8 cellular contexts compared by ENCODE assay signal in genomic region chr3:39166134-39166710, GRCh38. TPM values are rescaled to one million over a fixed set of nuclear protein-coding genes. Genes with fewer than 3 reads are reported as not detected.
A peak's percentile ranks its signal among the peaks of the same experiment; 100 is the strongest.
DNase-seq lines count a peak whose midpoint lies in the region; ATAC-seq and TF ChIP-seq lines count a peak whose summit lies in the region.

No MANE protein-coding gene starts in this region.

- no TSS peak for BruUV-seq in Calu3 (replicated peaks; lab: Mats Ljungman, UMichigan)

- peaks cover 0 to 10% of the 10 kb centered on the region in 2 donors for H3K4me1 ChIP-seq in thyroid gland

- no peak for DNase-seq in Calu3
- peak; percentile 42 for DNase-seq in OCI-M1 (lab: John Stamatoyannopoulos, UW)
- DNase-seq in epithelial cell of prostate (ENCODE audit: low read depth, low spot score): peak; percentile 81
- DNase-seq in naive thymus-derived CD8-positive, alpha-beta T cell: peak in 1 of 10 donors; percentile 11
- no peak for DNase-seq in Ammon's horn (ENCODE audit: low spot score)
- DNase-seq in NCI-H1694 (lab: John Stamatoyannopoulos, UW): no peak
- no peak for DNase-seq in thyroid gland

- H3K4me3 Mint-ChIP-seq in Calu3 (ENCODE audit: low read depth, unreplicated experiment): no peak overlapping the region
- no peak overlapping the region for H3K4me3 Mint-ChIP-seq in naive thymus-derived CD8-positive, alpha-beta T cell

- no peaks in the 10 kb centered on the region for H3K9me3 Mint-ChIP-seq in Calu3 (ENCODE audit: low read depth, unreplicated experiment)
- no peaks in the 10 kb centered on the region for H3K9me3 Mint-ChIP-seq in naive thymus-derived CD8-positive, alpha-beta T cell

- H3K4me1 Mint-ChIP-seq in Calu3 (ENCODE audit: low read depth, unreplicated experiment): peaks cover 8% of the 10 kb centered on the region
- H3K4me1 Mint-ChIP-seq in naive thymus-derived CD8-positive, alpha-beta T cell: no peaks in the 10 kb centered on the region

- TF ChIP-seq POLR2A in thyroid gland (IDR thresholded peaks at IDR 0.05): no peak

- peak overlapping the region; percentile 87 for H3K27ac ChIP-seq in epithelial cell of prostate
- H3K27ac ChIP-seq in thyroid gland: peak overlapping the region in 1 of 3 donors; percentile 20

- H3K9me3 ChIP-seq in thyroid gland: no peaks in the 10 kb centered on the region

- TF ChIP-seq CTCF in Calu3 (IDR thresholded peaks at IDR 0.05; ENCODE audit: unreplicated experiment): no peak
- no peak for TF ChIP-seq CTCF in thyroid gland (IDR thresholded peaks at IDR 0.05)

- no peaks in the 10 kb centered on the region for H3K27me3 Mint-ChIP-seq in Calu3 (ENCODE audit: unreplicated experiment)
- H3K27me3 Mint-ChIP-seq in naive thymus-derived CD8-positive, alpha-beta T cell: peaks cover 0 to 3% (median 0%) of the 10 kb centered on the region in 5 donors

- peak; percentile 43 to 62 for ATAC-seq in naive thymus-derived CD8-positive, alpha-beta T cell
- no peak for ATAC-seq in HG02938 (IDR thresholded peaks at IDR 0.05; ENCODE audit: unreplicated experiment)

- H3K36me3 Mint-ChIP-seq in Calu3 (ENCODE audit: insufficient read depth, unreplicated experiment): no peaks in the 10 kb centered on the region
- H3K36me3 Mint-ChIP-seq in naive thymus-derived CD8-positive, alpha-beta T cell: no peaks in the 10 kb centered on the region

- no peak overlapping the region for H3K4me3 ChIP-seq in thyroid gland (replicated peaks in 1 of 3)

- CTCF ChIA-PET in Calu3 (lab: Charles Lee): interaction anchor here (1.4 to 1.5 kb wide), 2 partner anchors 41 to 122 kb away, joined by 4 to 7 read pairs; no protein-coding TSS in a partner anchor

- POLR2A ChIA-PET in naive thymus-derived CD8-positive, alpha-beta T cell (lab: Charles Lee): no interaction called here

- 73 to 74% methylated on average over 3 of the region's 3 CpGs for WGBS in thyroid gland, 2 donors

- peak overlapping the region; percentile 13 for H3K27ac Mint-ChIP-seq in Calu3 (ENCODE audit: unreplicated experiment)
- H3K27ac Mint-ChIP-seq in naive thymus-derived CD8-positive, alpha-beta T cell: peak overlapping the region in 1 of 10 donors; percentile 49

- intact Hi-C loops in Calu3 (cut with micrococcal nuclease; ENCODE audit: unreplicated experiment): no loop called here
- intact Hi-C loops in thyroid gland (cut with DNase I): no loop called here

- no peaks in the 10 kb centered on the region for H3K36me3 ChIP-seq in thyroid gland

- H3K27me3 ChIP-seq in thyroid gland: no peaks in the 10 kb centered on the region

RNA-seq across cellular contexts. Expression of gene CSRNP1, which starts 12.8 kb away (rescaled TPM):
- total RNA-seq in Calu3 (2022) (12.6 and 13.4 TPM in 2 replicates), thyroid gland (10 to 100 TPM; 33.5 to 81.0 (median 36.7) TPM)
- total RNA-seq in naive thymus-derived CD8-positive, alpha-beta T cell: 10 to 100 TPM; 15.0 to 17.4 TPM
- 10 to 100 TPM in 2 of 3 donors, 1 to 10 TPM in 1; 8.0 to 17.1 (median 10.9) TPM for polyA plus RNA-seq in naive thymus-derived CD8-positive, alpha-beta T cell

RNA-seq across cellular contexts. Expression of gene XIRP1, which starts 26.2 kb away (rescaled TPM):
- total RNA-seq in Calu3 (2022) (not detected in 2 replicates), thyroid gland (not detected)
- not detected for total RNA-seq in naive thymus-derived CD8-positive, alpha-beta T cell
- polyA plus RNA-seq in naive thymus-derived CD8-positive, alpha-beta T cell: not detected

RNA-seq across cellular contexts. Expression of gene TTC21A, which starts 58.7 kb away (rescaled TPM):
- total RNA-seq in Calu3 (2022): 8.1 and 9.1 TPM in 2 replicates
- total RNA-seq in naive thymus-derived CD8-positive, alpha-beta T cell: 1 to 10 TPM; 7.5 to 8.7 TPM
- polyA plus RNA-seq in naive thymus-derived CD8-positive, alpha-beta T cell: under 1 TPM; 0.50 to 0.94 (median 0.57) TPM
- total RNA-seq in thyroid gland: 10 to 100 TPM in 3 of 4 donors, 1 to 10 TPM in 1; 8.9 to 17.8 (median 11.7) TPM

RNA-seq across cellular contexts. Expression of gene GORASP1, which starts 58.8 kb away (rescaled TPM):
- total RNA-seq in Calu3 (2022) (54.8 and 58.6 TPM in 2 replicates), thyroid gland (100 to 1,000 TPM in 2 of 4 donors, 10 to 100 TPM in 2; 64.6 to 105 (median 101) TPM)
- 10 to 100 TPM; 31.9 to 41.2 TPM for total RNA-seq in naive thymus-derived CD8-positive, alpha-beta T cell
- polyA plus RNA-seq in naive thymus-derived CD8-positive, alpha-beta T cell: 10 to 100 TPM; 10.2 to 13.8 (median 10.7) TPM

Comparison
In these comparisons a context has a peak if more than half of its experiments do, and no peak if none do; other contexts are left out.
1. DNase-seq: peak in OCI-M1 (single experiment) and epithelial cell of prostate (single experiment); none in Calu3 (single experiment), Ammon's horn (single experiment), NCI-H1694 (single experiment) and thyroid gland (0 of 2).